Comparison of ENCODE assay signal across 8 cellular contexts in genomic region chr9:100598641-100599145, GRCh38. TPM values are rescaled to one million over a fixed set of nuclear protein-coding genes. Genes with fewer than 3 reads are reported as not detected.
A peak's percentile ranks its signal among the peaks of the same experiment; 100 is the strongest.
DNase-seq lines count a peak whose midpoint lies in the region; ATAC-seq and TF ChIP-seq lines count a peak whose summit lies in the region.

No MANE protein-coding gene starts in this region.

- H3K27ac Mint-ChIP-seq in T-helper 17 cell = peak overlapping the region; percentile 79

- TF ChIP-seq CTCF in GM12875 (IDR thresholded peaks at IDR 0.05; ENCODE audit: borderline replicate concordance, insufficient read depth, low read depth, low read length) = no peak

- peak overlapping the region; percentile 6 for H3K4me3 ChIP-seq in GM12875 (ENCODE audit: low read depth, low read length)

- H3K4me1 Mint-ChIP-seq in T-helper 17 cell = peaks cover 30% of the 10 kb centered on the region

- no peaks in the 10 kb centered on the region for H3K9me3 ChIP-seq in T-helper 17 cell (ENCODE audit: control insufficient read depth, low read length, poor library complexity, severe bottlenecking)

- ATAC-seq in HG02642 (IDR thresholded peaks at IDR 0.05; ENCODE audit: poor library complexity, unreplicated experiment) (peak; percentile 84), T-helper 17 cell (peak; percentile 86)

- H3K36me3 Mint-ChIP-seq in T-helper 17 cell (ENCODE audit: low read depth) = no peaks in the 10 kb centered on the region

- H3K4me3 Mint-ChIP-seq in T-helper 17 cell = peak overlapping the region; percentile 88

- DNase-seq in NCI-H1105 treated with DMSO at 0.1 percent for 48 hours (lab: John Stamatoyannopoulos, UW) (peak; percentile 91), T-helper 17 cell (peak; percentile 69 to 73 (median 71)), hepatic stellate cell (ENCODE audit: low spot score) (peak; percentile 80), renal cortical epithelial cell (ENCODE audit: low read depth) (peak; percentile 52), OCI-M2 (lab: John Stamatoyannopoulos, UW; ENCODE audit: unreplicated experiment) (no peak)

- peak overlapping the region; percentile 46 for H3K27ac ChIP-seq in angular gyrus (ENCODE audit: low read depth, low read length)

- no peaks in the 10 kb centered on the region for H3K27me3 Mint-ChIP-seq in T-helper 17 cell

RNA-seq across cellular contexts. Expression of gene CAVIN4, which starts 20.8 kb away (rescaled TPM):
- total RNA-seq in T-helper 17 cell (under 1 TPM in 1 of 2 donors, not detected in 1; 0.13 TPM), renal cortical epithelial cell (0.69 and 1.6 TPM in 2 replicates)
